29 cellular contexts compared by ENCODE assay signal in the genomic region with DNA sequence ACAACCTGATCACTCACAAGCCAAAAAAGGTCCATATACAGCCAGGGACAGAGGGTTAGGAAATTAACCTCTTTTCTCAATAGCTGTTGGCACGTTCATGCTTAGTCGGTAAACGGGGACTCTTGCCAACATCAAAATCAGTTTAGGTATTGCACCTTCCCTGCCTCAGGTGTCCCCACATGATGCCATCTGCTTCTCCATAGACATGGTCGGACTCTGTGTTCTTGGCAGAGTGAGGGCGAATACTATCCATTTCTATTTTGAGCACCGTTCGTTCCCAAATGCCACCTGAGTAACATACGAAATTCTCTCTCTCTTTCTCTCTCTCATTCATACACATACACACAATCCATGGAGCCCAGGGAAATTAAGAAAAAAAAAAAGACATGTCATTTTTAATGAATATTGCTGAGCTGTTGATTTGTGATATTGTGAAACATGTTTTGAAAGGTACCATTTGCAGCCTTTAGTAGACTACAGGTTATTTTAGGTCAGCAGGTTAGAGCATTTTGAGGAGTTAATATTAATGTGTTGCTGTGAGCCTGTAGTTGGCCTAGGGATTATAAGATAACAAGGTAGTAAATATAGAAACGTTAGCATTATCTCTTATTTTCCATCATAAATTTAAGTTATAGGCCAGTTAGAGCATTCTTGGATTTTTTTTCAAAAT.
DNase-seq lines count a peak whose midpoint lies in the region; ATAC-seq, FAIRE-seq and TF ChIP-seq lines count a peak whose summit lies in the region.
"Had no signal": no experiment of that assay in that cellular context is flagged by ENCODE, and none has a peak within 500 bp of the region (broad histone marks: within the 10 kb centered on the region; RNA-seq: fewer than 3 reads in every experiment).

No MANE protein-coding gene starts in this region.

- SMC1A ChIA-PET in GM12878 (lab: Charles Lee; ENCODE audit: uncharacterized antibody, unreplicated experiment): no interaction called here

- no peaks in the 10 kb centered on the region for H3K9me3 ChIP-seq in GM12878 (replicated peaks; ENCODE audit: control insufficient read depth, insufficient read depth, low read length)
- no peaks in the 10 kb centered on the region for H3K9me3 ChIP-seq in prostate gland
- H3K9me3 ChIP-seq in esophagus squamous epithelium: no peaks in the 10 kb centered on the region
- H3K9me3 ChIP-seq: ascending aorta, esophagus muscularis mucosa, neutrophil, SJSA1, tibial artery had no signal

- TF ChIP-seq EP300 in GM12878 (IDR thresholded peaks at IDR 0.05; ENCODE audit: borderline replicate concordance in 1 of 2, control insufficient read depth in 1 of 2, low read depth in 2 of 2, low read length in 2 of 2): no peak

- H2AFZ ChIP-seq in GM12878 (ENCODE audit: control insufficient read depth, low read depth, low read length): no peak overlapping the region
- H2AFZ ChIP-seq: hepatocyte had no signal

- FAIRE-seq in GM12878 (lab: Jason Lieb, UNC): peak; percentile 62
- FAIRE-seq: RCC 7860 had no signal

- H3K36me3 ChIP-seq in GM12878 (ENCODE audit: control insufficient read depth in 2 of 2, insufficient read depth in 2 of 2, low read length in 1 of 2) (peaks cover 0 to 15% of the 10 kb centered on the region in 2 experiments; a peak in 3 of 4 replicates), prostate gland (no peaks in the 10 kb centered on the region), esophagus squamous epithelium (peaks cover 0 to 22% (median 0%) of the 10 kb centered on the region in 3 donors)

- no peak overlapping the region for H3K9ac ChIP-seq in GM12878 (ENCODE audit: control insufficient read depth, insufficient read depth, low read length)

- CTCF ChIA-PET in GM12878 (lab: Yijun Ruan, JAX): interaction anchor here (0.6 to 1.0 kb wide), 2 partner anchors 51 to 226 kb away, joined by 3 to 4 read pairs; no protein-coding TSS in a partner anchor

- H3K4me3 ChIP-seq in GM12878 (no peak overlapping the region), prostate gland (no peak overlapping the region), esophagus squamous epithelium (no peak overlapping the region)
- H3K4me3 ChIP-seq: ascending aorta, cardiac muscle cell, esophagus muscularis mucosa, hepatocyte, SJSA1, tibial artery had no signal

- H3K27ac ChIP-seq in GM12878 (ENCODE audit: control insufficient read depth, insufficient read depth) (no peak overlapping the region), prostate gland (no peak overlapping the region), esophagus squamous epithelium (no peak overlapping the region)
- H3K27ac ChIP-seq: ascending aorta, cardiac muscle cell, esophagus muscularis mucosa, hepatocyte, HL-60, neutrophil, SJSA1, tibial artery had no signal

- no peaks in the 10 kb centered on the region for H3K79me2 ChIP-seq in GM12878 (ENCODE audit: control insufficient read depth, insufficient read depth, low read length)
- H3K79me2 ChIP-seq: hepatocyte had no signal

- no peaks in the 10 kb centered on the region for H4K20me1 ChIP-seq in GM12878 (ENCODE audit: control insufficient read depth, insufficient read depth)

- in situ Hi-C loops in GM12878 (cut with MboI): no loop called here

- ATAC-seq in GM12878 (no peak), left ventricle myocardium superior (peak; percentile 90)
- ATAC-seq: activated T-cell treated with anti-CD3 and anti-CD28 coated beads, Interleukin-2, amount 50 U/mL, for 4 hours; HCT116; T-cell had no signal

- TF ChIP-seq POLR2A in GM12878 (IDR thresholded peaks at IDR 0.05; ENCODE audit: low read depth, low read length) (no peak), prostate gland (IDR thresholded peaks at IDR 0.05) (no peak), esophagus squamous epithelium (IDR thresholded peaks at IDR 0.05) (no peak)

- peak; percentile 53 for DNase-seq in NCI-H1105 (lab: John Stamatoyannopoulos, UW)
- DNase-seq in GM12878 (ENCODE audit: low read depth, low spot score): no peak
- DNase-seq in left ventricle myocardium superior: no peak
- peak; percentile 26 for DNase-seq in prostate gland (ENCODE audit: low spot score)
- DNase-seq in hypothalamus (lab: John Stamatoyannopoulos, UW): no peak
- no peak for DNase-seq in amygdala (lab: John Stamatoyannopoulos, UW)
- no peak for DNase-seq in esophagus squamous epithelium (lab: John Stamatoyannopoulos, UW)
- DNase-seq: activated CD4-positive, alpha-beta T cell treated with anti-CD3 and anti-CD28 coated beads, Interleukin-2, amount 50 U/mL, for 1 hour; activated gamma-delta T cell treated with Interleukin-2 at 50 U/mL for 16 hours; activated naive CD8-positive, alpha-beta T cell treated with anti-CD3 and anti-CD28 coated beads, Interleukin-2, amount 10 ng/mL, durations not matched to agents 7 days and 5 days; activated T-cell treated with anti-CD3 and anti-CD28 coated beads, Interleukin-2, amount 50 U/mL, for 4 hours; endodermal cell; foreskin melanocyte; GDM1; MM.1S; NCI-H1436; NCI-H748 treated with DMSO at 0.1 percent for 48 hours; stimulated activated CD4-positive, alpha-beta T cell treated with anti-CD3 and anti-CD28 coated beads, Interleukin-4, amount 100 ng/mL, for 4 hours; T-cell; tibial artery had no signal

- TF ChIP-seq RAD21 in GM12878 (IDR thresholded peaks at IDR 0.05; ENCODE audit: insufficient read depth, low read depth, low read length): no peak

- intact Hi-C loops in GM12878 (cut with micrococcal nuclease; ENCODE audit: unreplicated experiment) (no loop called here), left ventricle myocardium superior (cut with micrococcal nuclease) (no loop called here), prostate gland (cut with DNase I) (no loop called here), esophagus squamous epithelium (cut with DNase I) (no loop called here)

- BruUV-seq in GM12878 (replicated peaks; lab: Mats Ljungman, UMichigan): no TSS peak

- H3K4me1 ChIP-seq in GM12878 (ENCODE audit: control insufficient read depth, insufficient read depth, low read length) (no peaks in the 10 kb centered on the region), prostate gland (replicated peaks) (no peaks in the 10 kb centered on the region), esophagus squamous epithelium (no peaks in the 10 kb centered on the region)
- H3K4me1 ChIP-seq: ascending aorta, tibial artery had no signal

- RAD21 ChIA-PET in GM12878 (lab: Charles Lee; ENCODE audit: unreplicated experiment): no interaction called here

- H3K27me3 ChIP-seq in GM12878 (replicated peaks in 1 of 2; ENCODE audit: control insufficient read depth in 2 of 2, insufficient read depth in 2 of 2, low read length in 1 of 2): no peaks in the 10 kb centered on the region
- H3K27me3 ChIP-seq in prostate gland (replicated peaks; ENCODE audit: insufficient read depth): no peaks in the 10 kb centered on the region
- no peaks in the 10 kb centered on the region for H3K27me3 ChIP-seq in esophagus squamous epithelium
- H3K27me3 ChIP-seq: ascending aorta, cardiac muscle cell, esophagus muscularis mucosa, hepatocyte, neutrophil, SJSA1, tibial artery had no signal

- H3K4me2 ChIP-seq in GM12878 (ENCODE audit: control insufficient read depth, insufficient read depth): no peak overlapping the region
- H3K4me2 ChIP-seq: hepatocyte had no signal

- WGBS in GM12878 (ENCODE audit: insufficient coverage, insufficient replicate concordance, low lambda C conversion rate, missing lambda C conversion rate): 88% methylated on average over 9 of the region's 9 CpGs
- WGBS in prostate gland: 31% methylated on average over 9 of the region's 9 CpGs
- WGBS in esophagus squamous epithelium, 2 donors: 82 to 85% methylated on average over 9 of the region's 9 CpGs

- TF ChIP-seq CTCF in GM12878 (IDR thresholded peaks at IDR 0.05 in 2 of 3, conservative IDR thresholded peaks at IDR 0.05 in 1 of 3; ENCODE audit: control insufficient read depth in 2 of 3, extremely low read depth in 1 of 3, insufficient read depth in 1 of 3, low read depth in 3 of 3, low read length in 3 of 3): no peak
- no peak for TF ChIP-seq CTCF in prostate gland (IDR thresholded peaks at IDR 0.05)
- TF ChIP-seq CTCF in esophagus squamous epithelium (IDR thresholded peaks at IDR 0.05): no peak

- POLR2A ChIA-PET in GM12878 (lab: Charles Lee): no interaction called here

TF ChIP-seq in GM12878, 131 proteins besides CTCF, POLR2A, EP300 and RAD21 (continues in another document):
- TF ChIP-seq GABPA (IDR thresholded peaks at IDR 0.05; ENCODE audit: low read depth): no peak
- TF ChIP-seq ZNF217 (IDR thresholded peaks at IDR 0.05): no peak
- TF ChIP-seq RCOR1 (conservative IDR thresholded peaks at IDR 0.05; ENCODE audit: low read depth, low read length): no peak
- no peak for TF ChIP-seq BCL11A (IDR thresholded peaks at IDR 0.05; ENCODE audit: low read depth, low read length)
- TF ChIP-seq, protein P1, sequence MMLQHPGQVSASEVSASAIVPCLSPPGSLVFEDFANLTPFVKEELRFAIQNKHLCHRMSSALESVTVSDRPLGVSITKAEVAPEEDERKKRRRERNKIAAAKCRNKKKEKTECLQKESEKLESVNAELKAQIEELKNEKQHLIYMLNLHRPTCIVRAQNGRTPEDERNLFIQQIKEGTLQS (IDR thresholded peaks at IDR 0.05; ENCODE audit: borderline replicate concordance, extremely low read depth, low read depth, low read length): no peak
- TF ChIP-seq, protein P2, sequence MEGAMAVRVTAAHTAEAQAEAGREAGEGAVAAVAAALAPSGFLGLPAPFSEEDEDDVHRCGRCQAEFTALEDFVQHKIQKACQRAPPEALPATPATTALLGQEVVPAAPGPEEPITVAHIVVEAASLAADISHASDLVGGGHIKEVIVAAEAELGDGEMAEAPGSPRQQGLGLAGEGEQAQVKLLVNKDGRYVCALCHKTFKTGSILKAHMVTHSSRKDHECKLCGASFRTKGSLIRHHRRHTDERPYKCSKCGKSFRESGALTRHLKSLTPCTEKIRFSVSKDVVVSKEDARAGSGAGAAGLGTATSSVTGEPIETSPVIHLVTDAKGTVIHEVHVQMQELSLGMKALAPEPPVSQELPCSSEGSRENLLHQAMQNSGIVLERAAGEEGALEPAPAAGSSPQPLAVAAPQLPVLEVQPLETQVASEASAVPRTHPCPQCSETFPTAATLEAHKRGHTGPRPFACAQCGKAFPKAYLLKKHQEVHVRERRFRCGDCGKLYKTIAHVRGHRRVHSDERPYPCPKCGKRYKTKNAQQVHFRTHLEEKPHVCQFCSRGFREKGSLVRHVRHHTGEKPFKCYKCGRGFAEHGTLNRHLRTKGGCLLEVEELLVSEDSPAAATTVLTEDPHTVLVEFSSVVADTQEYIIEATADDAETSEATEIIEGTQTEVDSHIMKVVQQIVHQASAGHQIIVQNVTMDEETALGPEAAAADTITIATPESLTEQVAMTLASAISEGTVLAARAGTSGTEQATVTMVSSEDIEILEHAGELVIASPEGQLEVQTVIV (IDR thresholded peaks at IDR 0.05; ENCODE audit: borderline replicate concordance, partially characterized antibody): no peak
- no peak for TF ChIP-seq LARP7 (IDR thresholded peaks at IDR 0.05)

Comparison
In these comparisons a context has a peak if more than half of its experiments do, and no peak if none do; other contexts are left out.
1. DNase-seq: peak in NCI-H1105 (single experiment) and prostate gland (single experiment); none in GM12878 (single experiment), left ventricle myocardium superior (single experiment), hypothalamus (0 of 51), amygdala (0 of 56) and esophagus squamous epithelium (single experiment).